In genomic region chr15:93018574-93018973, GRCh38 we compare ENCODE assay signal across 9 cellular contexts.
DNase-seq lines count a peak whose midpoint lies in the region; ATAC-seq, FAIRE-seq and TF ChIP-seq lines count a peak whose summit lies in the region.
"Had no signal": no experiment of that assay in that cellular context is flagged by ENCODE, and none has a peak within 500 bp of the region (broad histone marks: within the 10 kb centered on the region; RNA-seq: fewer than 3 reads in every experiment).

No MANE protein-coding gene starts in this region.

- no peak overlapping the region for H3K4me3 ChIP-seq in kidney (ENCODE audit: low read length in 2 of 2)
- H3K4me3 ChIP-seq: sigmoid colon had no signal

- H3K27ac ChIP-seq in kidney (ENCODE audit: low read depth in 2 of 2, low read length in 2 of 2), result no peak overlapping the region

- peaks cover 94% of the 10 kb centered on the region for H3K36me3 Mint-ChIP-seq in stimulated activated naive CD8-positive, alpha-beta T cell treated with anti-CD3 and anti-CD28 coated beads, Interleukin-15, Interleukin-2, amounts not matched to agents 100 ng/mL and 50 ng/mL, for 24 hours (ENCODE audit: low read depth)
- H3K36me3 Mint-ChIP-seq in activated naive CD4-positive, alpha-beta T cell treated with anti-CD3 and anti-CD28 coated beads, Interleukin-2, amount 50 U/mL, for 72 hours, result peaks cover 64 to 72% of the 10 kb centered on the region in 2 donors
- peaks cover 96% of the 10 kb centered on the region for H3K36me3 Mint-ChIP-seq in nephron progenitor cell (ENCODE audit: low read depth)

- no peak for ATAC-seq in stimulated activated naive CD8-positive, alpha-beta T cell treated with anti-CD3 and anti-CD28 coated beads, Interleukin-15, Interleukin-2, amounts not matched to agents 100 U/mL and 50 U/mL, for 24 hours
- ATAC-seq in activated naive CD4-positive, alpha-beta T cell treated with anti-CD3 and anti-CD28 coated beads, Interleukin-2, amount 50 U/mL, for 72 hours, result no peak

- no peak overlapping the region for H3K4me3 Mint-ChIP-seq in stimulated activated naive CD8-positive, alpha-beta T cell treated with anti-CD3 and anti-CD28 coated beads, Interleukin-15, Interleukin-2, amounts not matched to agents 100 ng/mL and 50 ng/mL, for 24 hours
- no peak overlapping the region for H3K4me3 Mint-ChIP-seq in nephron progenitor cell

- no peaks in the 10 kb centered on the region for H3K27me3 Mint-ChIP-seq in stimulated activated naive CD8-positive, alpha-beta T cell treated with anti-CD3 and anti-CD28 coated beads, Interleukin-15, Interleukin-2, amounts not matched to agents 100 ng/mL and 50 ng/mL, for 24 hours
- no peaks in the 10 kb centered on the region for H3K27me3 Mint-ChIP-seq in nephron progenitor cell (ENCODE audit: low read depth, poor library complexity)

- peaks cover 73% of the 10 kb centered on the region for H3K4me1 Mint-ChIP-seq in stimulated activated naive CD8-positive, alpha-beta T cell treated with anti-CD3 and anti-CD28 coated beads, Interleukin-15, Interleukin-2, amounts not matched to agents 100 ng/mL and 50 ng/mL, for 24 hours (ENCODE audit: low read depth)
- H3K4me1 Mint-ChIP-seq in nephron progenitor cell, result peaks cover under 1% of the 10 kb centered on the region

- no peak overlapping the region for H3K9ac ChIP-seq in kidney (ENCODE audit: low read length in 2 of 2)

- TF ChIP-seq CTCF in kidney (IDR thresholded peaks at IDR 0.05; ENCODE audit: borderline replicate concordance, extremely low read depth, insufficient read depth) (no peak), nephron progenitor cell (IDR thresholded peaks at IDR 0.05) (no peak)

- no peaks in the 10 kb centered on the region for H3K9me3 ChIP-seq in kidney (ENCODE audit: control insufficient read depth in 1 of 2, low read length in 2 of 2)
- H3K9me3 ChIP-seq: sigmoid colon had no signal

- H3K4me1 ChIP-seq in kidney (ENCODE audit: control insufficient read depth in 1 of 2, insufficient read depth in 1 of 2, low read depth in 1 of 2, low read length in 2 of 2), result no peaks in the 10 kb centered on the region

- no peak for DNase-seq in stimulated activated naive CD8-positive, alpha-beta T cell treated with anti-CD3 and anti-CD28 coated beads, Interleukin-15, Interleukin-2, amounts not matched to agents 100 U/mL and 50 U/mL, for 24 hours
- DNase-seq in activated naive CD4-positive, alpha-beta T cell treated with anti-CD3 and anti-CD28 coated beads, Interleukin-2, amount 50 U/mL, for 72 hours (ENCODE audit: low spot score in 2 of 2), result no peak
- peak; percentile 30 for DNase-seq in kidney
- no peak for DNase-seq in NK-92 (lab: John Stamatoyannopoulos, UW; ENCODE audit: unreplicated experiment)
- DNase-seq in Kasumi-1 (lab: John Stamatoyannopoulos, UW), result no peak
- DNase-seq in nephron progenitor cell, result no peak
- DNase-seq in NCI-H2029 treated with DMSO at 0.1 percent for 48 hours (lab: John Stamatoyannopoulos, UW), result no peak
- DNase-seq: sigmoid colon had no signal

- H3K9me3 Mint-ChIP-seq in stimulated activated naive CD8-positive, alpha-beta T cell treated with anti-CD3 and anti-CD28 coated beads, Interleukin-15, Interleukin-2, amounts not matched to agents 100 ng/mL and 50 ng/mL, for 24 hours, result no peaks in the 10 kb centered on the region
- H3K9me3 Mint-ChIP-seq in activated naive CD4-positive, alpha-beta T cell treated with anti-CD3 and anti-CD28 coated beads, Interleukin-2, amount 50 U/mL, for 72 hours, result peaks cover 0 to 8% of the 10 kb centered on the region in 2 donors
- no peaks in the 10 kb centered on the region for H3K9me3 Mint-ChIP-seq in nephron progenitor cell

- peak overlapping the region; percentile 89 for H3K27ac Mint-ChIP-seq in stimulated activated naive CD8-positive, alpha-beta T cell treated with anti-CD3 and anti-CD28 coated beads, Interleukin-15, Interleukin-2, amounts not matched to agents 100 ng/mL and 50 ng/mL, for 24 hours
- peak overlapping the region; percentile 37 to 72 for H3K27ac Mint-ChIP-seq in activated naive CD4-positive, alpha-beta T cell treated with anti-CD3 and anti-CD28 coated beads, Interleukin-2, amount 50 U/mL, for 72 hours
- no peak overlapping the region for H3K27ac Mint-ChIP-seq in nephron progenitor cell

- no peak for FAIRE-seq in kidney (lab: Jason Lieb, UNC)

- intact Hi-C loops in kidney (cut with DNase I), result no loop called here

- peaks cover 65 to 88% of the 10 kb centered on the region in 2 donors for H3K36me3 ChIP-seq in kidney (ENCODE audit: control insufficient read depth in 1 of 2, insufficient read depth in 2 of 2, low read length in 2 of 2)
